Comparison of ENCODE assay signal across 19 cellular contexts in the genomic region with DNA sequence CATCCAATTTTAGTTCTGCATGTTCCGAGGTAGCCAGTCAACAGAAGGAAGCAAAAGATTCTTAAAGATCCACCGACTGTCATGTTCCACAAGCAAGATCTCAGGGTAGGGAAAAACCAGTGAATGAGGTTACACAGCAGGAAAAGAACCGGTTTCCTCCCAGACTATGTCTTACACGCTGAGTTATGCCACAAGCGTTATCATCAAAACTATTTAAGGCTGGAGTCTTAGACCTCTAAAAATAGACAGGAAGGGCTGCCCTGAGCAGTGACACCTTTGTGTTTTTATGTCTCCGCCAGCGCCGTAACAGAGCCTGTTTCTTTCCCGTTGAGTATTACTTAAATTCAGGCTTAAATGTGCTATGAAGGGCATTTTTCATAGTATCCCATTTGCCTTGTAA. TPM values are rescaled to one million over a fixed set of nuclear protein-coding genes. Genes with fewer than 3 reads are reported as not detected.
A peak's percentile ranks its signal among the peaks of the same experiment; 100 is the strongest.
DNase-seq lines count a peak whose midpoint lies in the region; ATAC-seq and TF ChIP-seq lines count a peak whose summit lies in the region.
"Had no signal": no experiment of that assay in that cellular context is flagged by ENCODE, and none has a peak within 500 bp of the region (broad histone marks: within the 10 kb centered on the region; RNA-seq: fewer than 3 reads in every experiment).

No MANE protein-coding gene starts in this region.

- no peak overlapping the region for H3K4me3 Mint-ChIP-seq in activated naive CD8-positive, alpha-beta T cell treated with anti-CD3 and anti-CD28 coated beads, Interleukin-2, amount 10 ng/mL, durations not matched to agents 7 days and 5 days
- no peak overlapping the region for H3K4me3 Mint-ChIP-seq in activated naive CD8-positive, alpha-beta T cell treated with anti-CD3 and anti-CD28 coated beads, Interleukin-2, amount 50 U/mL, for 24 hours
- H3K4me3 Mint-ChIP-seq: dendritic cell treated with granulocyte-macrophage colony-stimulating factor and Interleukin-4, amounts not matched to agents 40 ng/mL and 50 ng/mL, for 4 days; neural progenitor cell had no signal

- no peak overlapping the region for H3K27ac ChIP-seq in spleen
- H3K27ac ChIP-seq: neural progenitor cell had no signal

- H3K36me3 Mint-ChIP-seq in activated naive CD8-positive, alpha-beta T cell treated with anti-CD3 and anti-CD28 coated beads, Interleukin-2, amount 10 ng/mL, durations not matched to agents 7 days and 5 days, result no peaks in the 10 kb centered on the region
- no peaks in the 10 kb centered on the region for H3K36me3 Mint-ChIP-seq in activated naive CD8-positive, alpha-beta T cell treated with anti-CD3 and anti-CD28 coated beads, Interleukin-2, amount 50 U/mL, for 24 hours (ENCODE audit: low read depth)
- H3K36me3 Mint-ChIP-seq: CD8-positive, alpha-beta memory T cell; neural progenitor cell had no signal

- H3K27me3 ChIP-seq in spleen (replicated peaks in 1 of 7), result no peaks in the 10 kb centered on the region
- H3K27me3 ChIP-seq: neural progenitor cell had no signal

- peak; percentile 55 for ATAC-seq in activated naive CD8-positive, alpha-beta T cell treated with anti-CD3 and anti-CD28 coated beads, Interleukin-2, amount 10 ng/mL, durations not matched to agents 7 days and 5 days (ENCODE audit: low read depth)
- no peak for ATAC-seq in activated naive CD8-positive, alpha-beta T cell treated with anti-CD3 and anti-CD28 coated beads, Interleukin-2, amount 50 U/mL, for 24 hours
- no peak for ATAC-seq in sciatic nerve

- no peak for TF ChIP-seq POLR2A in spleen (IDR thresholded peaks at IDR 0.05)

- WGBS in spleen, 5 donors, result 9 to 28% (median 19%) methylated on average over 9 of the region's 9 CpGs

- no peak for TF ChIP-seq CTCF in astrocyte of the spinal cord (IDR thresholded peaks at IDR 0.05; ENCODE audit: low read depth, low read length)
- TF ChIP-seq CTCF in spleen (IDR thresholded peaks at IDR 0.05 in 8 of 11, conservative IDR thresholded peaks at IDR 0.05 in 3 of 11), result no peak

- H3K9me3 ChIP-seq in spleen, result no peaks in the 10 kb centered on the region

- H3K27ac Mint-ChIP-seq in activated naive CD8-positive, alpha-beta T cell treated with anti-CD3 and anti-CD28 coated beads, Interleukin-2, amount 10 ng/mL, durations not matched to agents 7 days and 5 days, result no peak overlapping the region
- no peak overlapping the region for H3K27ac Mint-ChIP-seq in activated naive CD8-positive, alpha-beta T cell treated with anti-CD3 and anti-CD28 coated beads, Interleukin-2, amount 50 U/mL, for 24 hours
- H3K27ac Mint-ChIP-seq: dendritic cell treated with granulocyte-macrophage colony-stimulating factor and Interleukin-4, amounts not matched to agents 40 ng/mL and 50 ng/mL, for 4 days; neural progenitor cell had no signal

- intact Hi-C loops in spleen (cut with DNase I; ENCODE audit: low total_unique reads), result no loop called here
- intact Hi-C loops in sciatic nerve (cut with DNase I), result no loop called here

- peaks cover 0 to 41% (median 0%) of the 10 kb centered on the region in 6 donors for H3K36me3 ChIP-seq in spleen
- H3K36me3 ChIP-seq: neural progenitor cell had no signal

- H3K27me3 Mint-ChIP-seq in activated naive CD8-positive, alpha-beta T cell treated with anti-CD3 and anti-CD28 coated beads, Interleukin-2, amount 10 ng/mL, durations not matched to agents 7 days and 5 days, result peaks cover 36% of the 10 kb centered on the region
- peaks cover 6% of the 10 kb centered on the region for H3K27me3 Mint-ChIP-seq in activated naive CD8-positive, alpha-beta T cell treated with anti-CD3 and anti-CD28 coated beads, Interleukin-2, amount 50 U/mL, for 24 hours
- H3K27me3 Mint-ChIP-seq: dendritic cell treated with granulocyte-macrophage colony-stimulating factor and Interleukin-4, amounts not matched to agents 40 ng/mL and 50 ng/mL, for 4 days had no signal

- H3K4me3 ChIP-seq in astrocyte of the spinal cord (ENCODE audit: low read depth, low read length) (no peak overlapping the region), spleen (no peak overlapping the region)
- H3K4me3 ChIP-seq: GM12878, neural progenitor cell had no signal

- DNase-seq in activated naive CD8-positive, alpha-beta T cell treated with anti-CD3 and anti-CD28 coated beads, Interleukin-2, amount 10 ng/mL, durations not matched to agents 7 days and 5 days, result no peak
- no peak for DNase-seq in activated naive CD8-positive, alpha-beta T cell treated with anti-CD3 and anti-CD28 coated beads, Interleukin-2, amount 50 U/mL, for 24 hours
- DNase-seq in astrocyte of the spinal cord (ENCODE audit: low read depth, low spot score), result peak; percentile 18
- peak; percentile 37 for DNase-seq in kidney tubule cell (ENCODE audit: low spot score)
- DNase-seq in spleen, result peak; percentile 11
- no peak for DNase-seq in NCI-H187 treated with DMSO at 0.1 percent for 48 hours (lab: John Stamatoyannopoulos, UW)
- DNase-seq in sciatic nerve (ENCODE audit: low spot score), result no peak
- DNase-seq in SHP77 treated with DMSO at 0.1 percent for 48 hours (lab: John Stamatoyannopoulos, UW), result no peak
- DNase-seq: 8988T; activated CD4-positive, alpha-beta T cell treated with anti-CD3 and anti-CD28 coated beads, Interleukin-2, amount 50 U/mL, for 4 hours; amniotic stem cell; KG1; mammary epithelial cell; NCI-H345; T-helper 9 cell had no signal

- H3K4me1 ChIP-seq in spleen, result peaks cover 3 to 43% (median 18%) of the 10 kb centered on the region in 6 donors

- peaks cover 16% of the 10 kb centered on the region for H3K4me1 Mint-ChIP-seq in activated naive CD8-positive, alpha-beta T cell treated with anti-CD3 and anti-CD28 coated beads, Interleukin-2, amount 10 ng/mL, durations not matched to agents 7 days and 5 days
- peaks cover 24% of the 10 kb centered on the region for H3K4me1 Mint-ChIP-seq in activated naive CD8-positive, alpha-beta T cell treated with anti-CD3 and anti-CD28 coated beads, Interleukin-2, amount 50 U/mL, for 24 hours

- H3K9me3 Mint-ChIP-seq in activated naive CD8-positive, alpha-beta T cell treated with anti-CD3 and anti-CD28 coated beads, Interleukin-2, amount 10 ng/mL, durations not matched to agents 7 days and 5 days, result no peaks in the 10 kb centered on the region
- no peaks in the 10 kb centered on the region for H3K9me3 Mint-ChIP-seq in activated naive CD8-positive, alpha-beta T cell treated with anti-CD3 and anti-CD28 coated beads, Interleukin-2, amount 50 U/mL, for 24 hours
- H3K9me3 Mint-ChIP-seq: CD8-positive, alpha-beta memory T cell; dendritic cell treated with granulocyte-macrophage colony-stimulating factor and Interleukin-4, amounts not matched to agents 40 ng/mL and 50 ng/mL, for 4 days; neural progenitor cell had no signal

- POLR2A ChIA-PET in activated naive CD8-positive, alpha-beta T cell treated with anti-CD3 and anti-CD28 coated beads, Interleukin-2, amount 10 ng/mL, durations not matched to agents 7 days and 5 days (lab: Charles Lee), result no interaction called here

- in situ Hi-C loops in astrocyte of the spinal cord (cut with HindIII; ENCODE audit: low sequenced_read_pairs), result no loop called here

RNA-seq across cellular contexts. Expression of a gene that starts 48.3 kb away (rescaled TPM):
- 1 to 10 TPM; 1.0 to 1.2 TPM for total RNA-seq in activated naive CD8-positive, alpha-beta T cell treated with anti-CD3 and anti-CD28 coated beads, Interleukin-2, amount 10 ng/mL, durations not matched to agents 7 days and 5 days
- total RNA-seq in spleen (10 to 100 TPM in 4 of 7 donors, 1 to 10 TPM in 3; 5.2 to 15.4 (median 10.8) TPM), sciatic nerve (23.7 TPM)
- polyA plus RNA-seq in spleen, result 1 to 10 TPM; 1.6 to 3.5 (median 1.6) TPM

Comparison
In these comparisons a context has a peak if more than half of its experiments do, and no peak if none do; other contexts are left out.
1. DNase-seq: peak in astrocyte of the spinal cord (single experiment), kidney tubule cell (single experiment) and spleen (single experiment); none in activated naive CD8-positive, alpha-beta T cell treated with anti-CD3 and anti-CD28 coated beads, Interleukin-2, amount 10 ng/mL, durations not matched to agents 7 days and 5 days (single experiment), activated naive CD8-positive, alpha-beta T cell treated with anti-CD3 and anti-CD28 coated beads, Interleukin-2, amount 50 U/mL, for 24 hours (single experiment), NCI-H187 treated with DMSO at 0.1 percent for 48 hours (single experiment), sciatic nerve (single experiment) and SHP77 treated with DMSO at 0.1 percent for 48 hours (single experiment).